Comparison of ENCODE assay signal across 13 cellular contexts in genomic region chr17:81231121-81231645, GRCh38.
"Had no signal": no experiment of that assay in that cellular context is flagged by ENCODE, and none has a peak within 500 bp of the region (broad histone marks: within the 10 kb centered on the region; RNA-seq: fewer than 3 reads in every experiment).

No MANE protein-coding gene starts in this region.

- H3K4me3 Mint-ChIP-seq: immature natural killer cell, natural killer cell had no signal

- H3K27ac Mint-ChIP-seq: natural killer cell had no signal

- H3K27ac ChIP-seq: body of pancreas, psoas muscle, sigmoid colon had no signal

- DNase-seq: activated CD4-positive, alpha-beta T cell treated with anti-CD3 and anti-CD28 coated beads for 1 hour; activated naive CD4-positive, alpha-beta T cell; body of pancreas; effector memory CD4-positive, alpha-beta T cell; immature natural killer cell; left cardiac atrium; mammary epithelial cell; natural killer cell; sigmoid colon; stimulated activated CD4-positive, alpha-beta T cell treated with anti-CD3 and anti-CD28 coated beads, Interleukin-12 subunit alpha, Interleukin-12 subunit beta, amount 100 ng/mL, for 4 hours; stimulated activated naive CD4-positive, alpha-beta T cell treated with Interleukin-2 at 50 U/mL for 16 hours; T-helper 9 cell had no signal

- H3K4me3 ChIP-seq: body of pancreas, psoas muscle, sigmoid colon had no signal

- H3K36me3 Mint-ChIP-seq: natural killer cell had no signal

- H3K9me3 Mint-ChIP-seq: immature natural killer cell, natural killer cell had no signal

- H3K4me1 ChIP-seq: body of pancreas, psoas muscle had no signal

- ATAC-seq: body of pancreas, left cardiac atrium had no signal

- H3K9me3 ChIP-seq: body of pancreas, psoas muscle, sigmoid colon had no signal

- H3K27me3 ChIP-seq: body of pancreas, sigmoid colon had no signal
